2 cellular contexts compared by ENCODE assay signal in the genomic region with DNA sequence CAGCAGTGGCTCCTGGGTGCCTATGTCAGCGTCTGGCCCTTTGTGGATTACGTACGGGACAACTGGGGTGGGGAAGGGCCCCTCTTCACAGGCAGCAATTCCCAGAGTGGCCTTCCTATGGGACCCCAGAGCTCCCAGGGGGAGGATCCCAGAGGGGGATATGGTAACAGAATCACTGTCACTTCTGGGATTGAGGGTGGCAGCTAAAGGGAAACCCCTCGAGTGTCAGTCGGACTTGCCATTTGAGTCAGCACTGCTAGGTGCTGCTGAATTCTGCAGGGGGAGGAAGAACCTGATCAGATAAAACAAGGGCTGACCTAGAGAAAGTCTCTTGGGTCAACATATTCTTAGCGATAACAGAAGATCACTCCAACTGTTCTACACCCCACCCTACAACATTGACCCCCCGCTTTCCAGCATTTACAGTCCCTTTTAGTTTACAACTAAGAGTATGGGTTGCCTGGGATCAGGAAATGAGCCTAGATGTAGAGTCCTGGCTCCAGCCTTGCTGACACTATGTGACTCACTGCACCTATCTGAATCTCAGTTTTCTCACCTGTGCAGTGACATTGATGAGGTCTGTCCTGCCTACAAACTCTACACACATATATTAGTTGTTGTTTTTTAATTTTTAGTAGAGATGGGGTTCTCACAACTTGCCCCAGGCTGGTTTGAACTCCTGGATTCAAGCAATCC.
A peak's percentile ranks its signal among the peaks of the same experiment; 100 is the strongest.
TF ChIP-seq lines count a peak whose summit lies in the region.

No MANE protein-coding gene starts in this region.

TF ChIP-seq in A549, 52 proteins besides CTCF, POLR2A, EP300 and RAD21:
- TF ChIP-seq EHF (CRISPR knock-in tag; IDR thresholded peaks at IDR 0.05) (no peak), CBX8 (IDR thresholded peaks at IDR 0.05) (no peak), ZSCAN20 (CRISPR knock-in tag; IDR thresholded peaks at IDR 0.05) (0 out of 2 replicates have a peak, but pooled peaks have one; percentile 2), ESRRA (IDR thresholded peaks at IDR 0.05; ENCODE audit: borderline replicate concordance, low read length) (no peak), NFE2L2 (conservative IDR thresholded peaks at IDR 0.05; ENCODE audit: low read length) (no peak), HEYL (CRISPR knock-in tag; IDR thresholded peaks at IDR 0.05) (no peak), SMC3 (IDR thresholded peaks at IDR 0.05) (no peak)
- TF ChIP-seq, protein P1, sequence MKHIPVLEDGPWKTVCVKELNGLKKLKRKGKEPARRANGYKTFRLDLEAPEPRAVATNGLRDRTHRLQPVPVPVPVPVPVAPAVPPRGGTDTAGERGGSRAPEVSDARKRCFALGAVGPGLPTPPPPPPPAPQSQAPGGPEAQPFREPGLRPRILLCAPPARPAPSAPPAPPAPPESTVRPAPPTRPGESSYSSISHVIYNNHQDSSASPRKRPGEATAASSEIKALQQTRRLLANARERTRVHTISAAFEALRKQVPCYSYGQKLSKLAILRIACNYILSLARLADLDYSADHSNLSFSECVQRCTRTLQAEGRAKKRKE (CRISPR knock-in tag; IDR thresholded peaks at IDR 0.05; ENCODE audit: low read depth): no peak

TF ChIP-seq in H1, 55 proteins besides CTCF, POLR2A, EP300 and RAD21:
- no peak for TF ChIP-seq TAF1 (IDR thresholded peaks at IDR 0.05; ENCODE audit: low read depth, low read length)
- no peak for TF ChIP-seq BCL11A (IDR thresholded peaks at IDR 0.05; ENCODE audit: low read depth in 2 of 2, low read length in 2 of 2)
- no peak for TF ChIP-seq KDM1A (IDR thresholded peaks at IDR 0.05; ENCODE audit: borderline replicate concordance, low read length)
- no peak for TF ChIP-seq SIRT6 (IDR thresholded peaks at IDR 0.05; ENCODE audit: low read length)
- TF ChIP-seq YY1 (IDR thresholded peaks at IDR 0.05; ENCODE audit: low read depth, low read length): no peak
- TF ChIP-seq, protein P2, sequence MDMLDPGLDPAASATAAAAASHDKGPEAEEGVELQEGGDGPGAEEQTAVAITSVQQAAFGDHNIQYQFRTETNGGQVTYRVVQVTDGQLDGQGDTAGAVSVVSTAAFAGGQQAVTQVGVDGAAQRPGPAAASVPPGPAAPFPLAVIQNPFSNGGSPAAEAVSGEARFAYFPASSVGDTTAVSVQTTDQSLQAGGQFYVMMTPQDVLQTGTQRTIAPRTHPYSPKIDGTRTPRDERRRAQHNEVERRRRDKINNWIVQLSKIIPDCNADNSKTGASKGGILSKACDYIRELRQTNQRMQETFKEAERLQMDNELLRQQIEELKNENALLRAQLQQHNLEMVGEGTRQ (IDR thresholded peaks at IDR 0.05; ENCODE audit: low read length): no peak
